In the genomic region with DNA sequence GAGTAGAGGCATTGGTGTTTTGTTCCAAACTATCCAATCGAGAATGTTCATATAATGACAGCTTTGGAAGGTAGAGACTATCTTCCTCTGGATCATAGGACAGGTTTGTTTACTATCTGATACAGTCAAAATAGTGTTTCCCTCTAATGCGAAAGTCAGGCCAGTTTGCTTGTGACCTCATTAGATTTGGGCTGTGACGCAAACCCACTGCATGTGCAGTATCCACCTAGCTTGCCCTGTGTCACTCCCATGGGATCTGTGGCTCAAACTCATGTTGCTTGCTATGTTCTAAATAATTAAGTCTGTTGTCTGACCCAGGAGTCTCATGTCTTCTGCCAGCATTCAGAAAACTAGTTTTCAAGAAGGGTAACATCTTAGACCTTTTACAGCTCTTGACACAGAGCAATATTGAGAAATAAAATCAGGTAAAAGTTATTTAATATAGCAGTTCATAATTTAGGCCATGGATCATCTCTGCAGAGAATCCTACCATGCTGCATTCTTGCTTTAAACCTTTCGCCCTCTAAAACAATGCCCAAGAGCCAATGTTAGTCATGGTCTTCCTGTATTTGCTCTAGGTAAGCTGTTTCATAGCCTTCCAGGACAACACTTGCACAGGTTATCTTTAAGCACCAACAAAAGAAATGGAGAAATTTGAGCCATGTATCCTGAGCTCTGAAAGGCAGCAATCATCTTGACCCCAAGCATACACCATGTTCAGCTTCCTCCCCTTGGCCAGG, we compare ENCODE assay signal across 12 cellular contexts.
"Had no signal": no experiment of that assay in that cellular context is flagged by ENCODE, and none has a peak within 500 bp of the region (broad histone marks: within the 10 kb centered on the region; RNA-seq: fewer than 3 reads in every experiment).

No MANE protein-coding gene starts in this region.

- DNase-seq: activated gamma-delta T cell treated with Interleukin-2 at 50 U/mL for 16 hours; activated T-cell treated with anti-CD3 and anti-CD28 coated beads, Interleukin-2, amount 50 U/mL, for 48 hours; caudate nucleus; effector CD8-positive, alpha-beta T cell; hypothalamus; lower lobe of right lung; midbrain; posterior cingulate gyrus had no signal

- ATAC-seq: lower lobe of right lung had no signal

- H3K27ac ChIP-seq: coronary artery, lower lobe of right lung, right atrium auricular region, tibial nerve had no signal

- H3K27me3 ChIP-seq: right atrium auricular region, tibial nerve had no signal

- H3K4me3 ChIP-seq: coronary artery, lower lobe of right lung, right atrium auricular region, smooth muscle cell, tibial nerve had no signal
